21 cellular contexts compared by ENCODE assay signal in the genomic region with DNA sequence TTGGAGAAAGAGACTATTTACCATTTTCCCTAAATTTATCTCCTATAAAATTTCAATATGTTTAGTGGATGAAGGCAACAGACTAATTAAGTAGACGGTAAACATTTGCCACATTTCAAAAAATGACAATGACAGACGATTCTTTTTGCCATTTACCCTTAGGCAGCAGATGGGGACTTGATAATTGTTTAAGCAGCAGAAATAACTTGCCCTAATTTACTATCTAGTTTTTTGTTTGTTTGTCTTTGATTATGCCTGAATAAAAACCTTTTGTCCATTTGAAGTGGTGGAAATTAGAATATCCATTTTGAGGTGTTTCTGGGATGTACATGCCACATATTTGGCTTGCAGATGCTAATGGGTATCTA.
A peak's percentile ranks its signal among the peaks of the same experiment; 100 is the strongest.
DNase-seq lines count a peak whose midpoint lies in the region; ATAC-seq and FAIRE-seq lines count a peak whose summit lies in the region.
"Had no signal": no experiment of that assay in that cellular context is flagged by ENCODE, and none has a peak within 500 bp of the region (broad histone marks: within the 10 kb centered on the region; RNA-seq: fewer than 3 reads in every experiment).

No MANE protein-coding gene starts in this region.

- FAIRE-seq in islet of Langerhans (lab: Jason Lieb, UNC), result peak; percentile 90
- FAIRE-seq: A549, HepG2 had no signal

- DNase-seq in NCI-H82 (lab: John Stamatoyannopoulos, UW) (peak; percentile 48), NCI-H82 treated with DMSO at 0.1 percent for 48 hours (lab: John Stamatoyannopoulos, UW; ENCODE audit: unreplicated experiment) (no peak), NCI-H1694 (lab: John Stamatoyannopoulos, UW) (peak; percentile 92), NCI-H69 (lab: John Stamatoyannopoulos, UW) (peak; percentile 93)
- DNase-seq: CD8-positive, alpha-beta T cell; DMS79 treated with DMSO at 0.1 percent for 48 hours; H7; KG1; MV-4-11; NCI-H2029 treated with DMSO at 0.1 percent for 48 hours; NCI-H226; NCI-H526 treated with DMSO at 0.1 percent for 48 hours; PC-9; SIG-M5; T1000 had no signal

- no peak for ATAC-seq in GM21423 (IDR thresholded peaks at IDR 0.05; ENCODE audit: unreplicated experiment)
- no peak for ATAC-seq in GM18520 (IDR thresholded peaks at IDR 0.05; ENCODE audit: unreplicated experiment)
- ATAC-seq in GM18907 (IDR thresholded peaks at IDR 0.05; ENCODE audit: unreplicated experiment), result no peak
- ATAC-seq: A549; CD8-positive, alpha-beta T cell; HepG2 had no signal
